1 cellular context compared by ENCODE assay signal in genomic region chr6:137173501-137173900, GRCh38.
TF ChIP-seq lines count a peak whose summit lies in the region.

A gene with protein sequence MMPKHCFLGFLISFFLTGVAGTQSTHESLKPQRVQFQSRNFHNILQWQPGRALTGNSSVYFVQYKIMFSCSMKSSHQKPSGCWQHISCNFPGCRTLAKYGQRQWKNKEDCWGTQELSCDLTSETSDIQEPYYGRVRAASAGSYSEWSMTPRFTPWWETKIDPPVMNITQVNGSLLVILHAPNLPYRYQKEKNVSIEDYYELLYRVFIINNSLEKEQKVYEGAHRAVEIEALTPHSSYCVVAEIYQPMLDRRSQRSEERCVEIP (minus strand): TSS chr6:137173644. CDS start chr6:137161749, 11,895 bp downstream.

TF ChIP-seq in GM23338, 12 proteins besides CTCF, POLR2A, EP300 and RAD21 (continued from another document):
- TF ChIP-seq REST (IDR thresholded peaks at IDR 0.05; ENCODE audit: unreplicated experiment) (no peak), CREB1 (CRISPR knock-in tag; IDR thresholded peaks at IDR 0.05; ENCODE audit: low read depth) (no peak), EZH2phosphoT487 (IDR thresholded peaks at IDR 0.05; ENCODE audit: unreplicated experiment) (no peak), ZNF114 (CRISPR knock-in tag; IDR thresholded peaks at IDR 0.05) (no peak), STAT1 (IDR thresholded peaks at IDR 0.05; ENCODE audit: unreplicated experiment) (no peak), EZH2 (IDR thresholded peaks at IDR 0.05; ENCODE audit: low read depth, unreplicated experiment) (no peak), ZNF331 (CRISPR knock-in tag; IDR thresholded peaks at IDR 0.05; ENCODE audit: low read depth) (no peak), NANOG (IDR thresholded peaks at IDR 0.05; ENCODE audit: borderline replicate concordance) (no peak), POLR2AphosphoS5 (IDR thresholded peaks at IDR 0.05; ENCODE audit: low read depth) (no peak)
- TF ChIP-seq, protein P1, sequence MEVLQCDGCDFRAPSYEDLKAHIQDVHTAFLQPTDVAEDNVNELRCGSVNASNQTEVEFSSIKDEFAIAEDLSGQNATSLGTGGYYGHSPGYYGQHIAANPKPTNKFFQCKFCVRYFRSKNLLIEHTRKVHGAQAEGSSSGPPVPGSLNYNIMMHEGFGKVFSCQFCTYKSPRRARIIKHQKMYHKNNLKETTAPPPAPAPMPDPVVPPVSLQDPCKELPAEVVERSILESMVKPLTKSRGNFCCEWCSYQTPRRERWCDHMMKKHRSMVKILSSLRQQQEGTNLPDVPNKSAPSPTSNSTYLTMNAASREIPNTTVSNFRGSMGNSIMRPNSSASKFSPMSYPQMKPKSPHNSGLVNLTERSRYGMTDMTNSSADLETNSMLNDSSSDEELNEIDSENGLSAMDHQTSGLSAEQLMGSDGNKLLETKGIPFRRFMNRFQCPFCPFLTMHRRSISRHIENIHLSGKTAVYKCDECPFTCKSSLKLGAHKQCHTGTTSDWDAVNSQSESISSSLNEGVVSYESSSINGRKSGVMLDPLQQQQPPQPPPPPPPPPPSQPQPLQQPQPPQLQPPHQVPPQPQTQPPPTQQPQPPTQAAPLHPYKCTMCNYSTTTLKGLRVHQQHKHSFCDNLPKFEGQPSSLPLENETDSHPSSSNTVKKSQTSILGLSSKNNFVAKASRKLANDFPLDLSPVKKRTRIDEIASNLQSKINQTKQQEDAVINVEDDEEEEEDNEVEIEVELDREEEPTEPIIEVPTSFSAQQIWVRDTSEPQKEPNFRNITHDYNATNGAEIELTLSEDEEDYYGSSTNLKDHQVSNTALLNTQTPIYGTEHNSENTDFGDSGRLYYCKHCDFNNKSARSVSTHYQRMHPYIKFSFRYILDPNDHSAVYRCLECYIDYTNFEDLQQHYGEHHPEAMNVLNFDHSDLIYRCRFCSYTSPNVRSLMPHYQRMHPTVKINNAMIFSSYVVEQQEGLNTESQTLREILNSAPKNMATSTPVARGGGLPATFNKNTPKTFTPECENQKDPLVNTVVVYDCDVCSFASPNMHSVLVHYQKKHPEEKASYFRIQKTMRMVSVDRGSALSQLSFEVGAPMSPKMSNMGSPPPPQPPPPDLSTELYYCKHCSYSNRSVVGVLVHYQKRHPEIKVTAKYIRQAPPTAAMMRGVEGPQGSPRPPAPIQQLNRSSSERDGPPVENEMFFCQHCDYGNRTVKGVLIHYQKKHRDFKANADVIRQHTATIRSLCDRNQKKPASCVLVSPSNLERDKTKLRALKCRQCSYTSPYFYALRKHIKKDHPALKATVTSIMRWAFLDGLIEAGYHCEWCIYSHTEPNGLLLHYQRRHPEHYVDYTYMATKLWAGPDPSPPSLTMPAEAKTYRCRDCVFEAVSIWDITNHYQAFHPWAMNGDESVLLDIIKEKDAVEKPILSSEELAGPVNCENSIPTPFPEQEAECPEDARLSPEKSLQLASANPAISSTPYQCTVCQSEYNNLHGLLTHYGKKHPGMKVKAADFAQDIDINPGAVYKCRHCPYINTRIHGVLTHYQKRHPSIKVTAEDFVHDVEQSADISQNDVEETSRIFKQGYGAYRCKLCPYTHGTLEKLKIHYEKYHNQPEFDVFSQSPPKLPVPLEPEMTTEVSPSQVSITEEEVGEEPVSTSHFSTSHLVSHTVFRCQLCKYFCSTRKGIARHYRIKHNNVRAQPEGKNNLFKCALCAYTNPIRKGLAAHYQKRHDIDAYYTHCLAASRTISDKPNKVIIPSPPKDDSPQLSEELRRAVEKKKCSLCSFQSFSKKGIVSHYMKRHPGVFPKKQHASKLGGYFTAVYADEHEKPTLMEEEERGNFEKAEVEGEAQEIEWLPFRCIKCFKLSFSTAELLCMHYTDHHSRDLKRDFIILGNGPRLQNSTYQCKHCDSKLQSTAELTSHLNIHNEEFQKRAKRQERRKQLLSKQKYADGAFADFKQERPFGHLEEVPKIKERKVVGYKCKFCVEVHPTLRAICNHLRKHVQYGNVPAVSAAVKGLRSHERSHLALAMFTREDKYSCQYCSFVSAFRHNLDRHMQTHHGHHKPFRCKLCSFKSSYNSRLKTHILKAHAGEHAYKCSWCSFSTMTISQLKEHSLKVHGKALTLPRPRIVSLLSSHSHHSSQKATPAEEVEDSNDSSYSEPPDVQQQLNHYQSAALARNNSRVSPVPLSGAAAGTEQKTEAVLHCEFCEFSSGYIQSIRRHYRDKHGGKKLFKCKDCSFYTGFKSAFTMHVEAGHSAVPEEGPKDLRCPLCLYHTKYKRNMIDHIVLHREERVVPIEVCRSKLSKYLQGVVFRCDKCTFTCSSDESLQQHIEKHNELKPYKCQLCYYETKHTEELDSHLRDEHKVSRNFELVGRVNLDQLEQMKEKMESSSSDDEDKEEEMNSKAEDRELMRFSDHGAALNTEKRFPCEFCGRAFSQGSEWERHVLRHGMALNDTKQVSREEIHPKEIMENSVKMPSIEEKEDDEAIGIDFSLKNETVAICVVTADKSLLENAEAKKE (CRISPR knock-in tag; IDR thresholded peaks at IDR 0.05), result no peak
